8 cellular contexts compared by ENCODE assay signal in genomic region chr13:60163525-60164471, GRCh38. TPM values are rescaled to one million over a fixed set of nuclear protein-coding genes. Genes with fewer than 3 reads are reported as not detected.
A peak's percentile ranks its signal among the peaks of the same experiment; 100 is the strongest.
DNase-seq lines count a peak whose midpoint lies in the region; ATAC-seq and TF ChIP-seq lines count a peak whose summit lies in the region.

Gene DIAPH3 (minus strand): TSS chr13:60163928. CDS start chr13:60163766, 162 bp downstream.

- no peaks in the 10 kb centered on the region for H4K20me1 ChIP-seq in PC-3 (ENCODE audit: low read length)

- H3K4me1 ChIP-seq in PC-3 (ENCODE audit: insufficient read depth, low read length): peaks cover 18% of the 10 kb centered on the region

- H3K27ac ChIP-seq in PC-3 (ENCODE audit: low read length) (peak within 1 kb of the TSS; percentile 56), epithelial cell of prostate (peak within 1 kb of the TSS; percentile 78)

- no peaks in the 10 kb centered on the region for H3K27me3 ChIP-seq in PC-3 (ENCODE audit: low read length)

- peak within 1 kb of the TSS; percentile 95 for H3K4me2 ChIP-seq in PC-3 (ENCODE audit: low read length)

- peak within 1 kb of the TSS; percentile 88 for H3K9ac ChIP-seq in PC-3 (ENCODE audit: low read length)

- intact Hi-C loops in PC-3 (cut with micrococcal nuclease): no loop called here

- no peak for TF ChIP-seq RAD21 in Ishikawa (IDR thresholded peaks at IDR 0.05; ENCODE audit: low read depth)

- POLR2A ChIA-PET in PC-3 (lab: Charles Lee; ENCODE audit: unreplicated experiment): no interaction called here

- TF ChIP-seq EP300 in Ishikawa (IDR thresholded peaks at IDR 0.05; ENCODE audit: borderline replicate concordance): no peak

- CTCF ChIA-PET in PC-3 (lab: Charles Lee): interaction anchor here (0.7 kb wide), 1 partner anchor 232 kb away, joined by 4 read pairs; no protein-coding TSS in a partner anchor

- no peak for TF ChIP-seq CTCF in PC-3 (conservative IDR thresholded peaks at IDR 0.05; ENCODE audit: low read depth, low read length)

- ATAC-seq in GM21576 (IDR thresholded peaks at IDR 0.05; ENCODE audit: unreplicated experiment) (peak; percentile 100), PC-3 (peak; percentile 100)

- H3K9me2 ChIP-seq in PC-3 (replicated peaks; ENCODE audit: low read length): no peaks in the 10 kb centered on the region

- no peaks in the 10 kb centered on the region for H3K36me3 ChIP-seq in PC-3 (ENCODE audit: low read depth, low read length)

- H3K4me3 ChIP-seq in PC-3 (ENCODE audit: low read length): peak within 1 kb of the TSS; percentile 97

- no peaks in the 10 kb centered on the region for H3K9me3 ChIP-seq in PC-3 (ENCODE audit: low read length)

- DNase-seq in DMS153 (lab: John Stamatoyannopoulos, UW): peak; percentile 94
- peak; percentile 92 for DNase-seq in PC-3
- peak; percentile 93 for DNase-seq in activated T-cell treated with anti-CD3 and anti-CD28 coated beads for 48 hours (ENCODE audit: low read depth)
- peak; percentile 59 for DNase-seq in epithelial cell of prostate (ENCODE audit: low read depth, low spot score)
- peak; percentile 97 for DNase-seq in mucosa of gallbladder (ENCODE audit: low spot score)
- DNase-seq in stimulated activated CD8-positive, alpha-beta memory T cell treated with anti-CD3 and anti-CD28 coated beads, Interleukin-4, amount 100 ng/mL, for 4 hours (ENCODE audit: low read depth in 2 of 2, low spot score in 1 of 2): peak; percentile 81 to 82

- BruUV-seq in PC-3 (replicated peaks; lab: Mats Ljungman, UMichigan): TSS peak; percentile 91

- H2AFZ ChIP-seq in PC-3 (ENCODE audit: low read length): peak within 1 kb of the TSS; percentile 98

- H3F3A ChIP-seq in PC-3 (ENCODE audit: low read length, unreplicated experiment): no peaks in the 10 kb centered on the region

- H3K79me2 ChIP-seq in PC-3 (ENCODE audit: low read length): peaks cover 52% of the 10 kb centered on the region

TF ChIP-seq in Ishikawa, 13 proteins besides CTCF, POLR2A, EP300 and RAD21:
- TF ChIP-seq TAF1 (IDR thresholded peaks at IDR 0.05; ENCODE audit: low read depth): peak; percentile 89
- peak; percentile 0; the same call in 1 of the 2 replicates for TF ChIP-seq TCF12 (IDR thresholded peaks at IDR 0.05; ENCODE audit: low read depth)
- TF ChIP-seq ZBTB7A (IDR thresholded peaks at IDR 0.05; ENCODE audit: low read depth): no peak
- TF ChIP-seq CREB1 (IDR thresholded peaks at IDR 0.05; ENCODE audit: low read depth): peak; percentile 91
- TF ChIP-seq USF1 (IDR thresholded peaks at IDR 0.05): no peak
- peak; percentile 55; the same call in 1 of the 2 replicates for TF ChIP-seq YY1 (IDR thresholded peaks at IDR 0.05; ENCODE audit: low read depth)
- no peak for TF ChIP-seq EGR1 (IDR thresholded peaks at IDR 0.05)
- TF ChIP-seq NFIC (IDR thresholded peaks at IDR 0.05): peak; percentile 68
- TF ChIP-seq TEAD4 (IDR thresholded peaks at IDR 0.05): no peak
- TF ChIP-seq FOXM1 (IDR thresholded peaks at IDR 0.05; ENCODE audit: borderline replicate concordance, low read depth): peak; percentile 76
- peak; percentile 72 for TF ChIP-seq MAX (IDR thresholded peaks at IDR 0.05)
- TF ChIP-seq CEBPB (IDR thresholded peaks at IDR 0.05): no peak
- TF ChIP-seq, protein P1, sequence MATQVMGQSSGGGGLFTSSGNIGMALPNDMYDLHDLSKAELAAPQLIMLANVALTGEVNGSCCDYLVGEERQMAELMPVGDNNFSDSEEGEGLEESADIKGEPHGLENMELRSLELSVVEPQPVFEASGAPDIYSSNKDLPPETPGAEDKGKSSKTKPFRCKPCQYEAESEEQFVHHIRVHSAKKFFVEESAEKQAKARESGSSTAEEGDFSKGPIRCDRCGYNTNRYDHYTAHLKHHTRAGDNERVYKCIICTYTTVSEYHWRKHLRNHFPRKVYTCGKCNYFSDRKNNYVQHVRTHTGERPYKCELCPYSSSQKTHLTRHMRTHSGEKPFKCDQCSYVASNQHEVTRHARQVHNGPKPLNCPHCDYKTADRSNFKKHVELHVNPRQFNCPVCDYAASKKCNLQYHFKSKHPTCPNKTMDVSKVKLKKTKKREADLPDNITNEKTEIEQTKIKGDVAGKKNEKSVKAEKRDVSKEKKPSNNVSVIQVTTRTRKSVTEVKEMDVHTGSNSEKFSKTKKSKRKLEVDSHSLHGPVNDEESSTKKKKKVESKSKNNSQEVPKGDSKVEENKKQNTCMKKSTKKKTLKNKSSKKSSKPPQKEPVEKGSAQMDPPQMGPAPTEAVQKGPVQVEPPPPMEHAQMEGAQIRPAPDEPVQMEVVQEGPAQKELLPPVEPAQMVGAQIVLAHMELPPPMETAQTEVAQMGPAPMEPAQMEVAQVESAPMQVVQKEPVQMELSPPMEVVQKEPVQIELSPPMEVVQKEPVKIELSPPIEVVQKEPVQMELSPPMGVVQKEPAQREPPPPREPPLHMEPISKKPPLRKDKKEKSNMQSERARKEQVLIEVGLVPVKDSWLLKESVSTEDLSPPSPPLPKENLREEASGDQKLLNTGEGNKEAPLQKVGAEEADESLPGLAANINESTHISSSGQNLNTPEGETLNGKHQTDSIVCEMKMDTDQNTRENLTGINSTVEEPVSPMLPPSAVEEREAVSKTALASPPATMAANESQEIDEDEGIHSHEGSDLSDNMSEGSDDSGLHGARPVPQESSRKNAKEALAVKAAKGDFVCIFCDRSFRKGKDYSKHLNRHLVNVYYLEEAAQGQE (IDR thresholded peaks at IDR 0.05; ENCODE audit: low read depth): no peak

RNA-seq across cellular contexts. Expression of gene DIAPH3, which starts in this region (rescaled TPM):
- total RNA-seq in PC-3 (2014; rRNA removed): 7.6 and 10.1 TPM in 2 replicates
- 1.0 TPM for total RNA-seq in mucosa of gallbladder

Comparison
In these comparisons a context has a peak if more than half of its experiments do, and no peak if none do; other contexts are left out.
1. Peak in every context shown above with its lines: DNase-seq, ATAC-seq, H3K4me3 ChIP-seq and H3K27ac ChIP-seq.